8 cellular contexts compared by ENCODE assay signal in the genomic region with DNA sequence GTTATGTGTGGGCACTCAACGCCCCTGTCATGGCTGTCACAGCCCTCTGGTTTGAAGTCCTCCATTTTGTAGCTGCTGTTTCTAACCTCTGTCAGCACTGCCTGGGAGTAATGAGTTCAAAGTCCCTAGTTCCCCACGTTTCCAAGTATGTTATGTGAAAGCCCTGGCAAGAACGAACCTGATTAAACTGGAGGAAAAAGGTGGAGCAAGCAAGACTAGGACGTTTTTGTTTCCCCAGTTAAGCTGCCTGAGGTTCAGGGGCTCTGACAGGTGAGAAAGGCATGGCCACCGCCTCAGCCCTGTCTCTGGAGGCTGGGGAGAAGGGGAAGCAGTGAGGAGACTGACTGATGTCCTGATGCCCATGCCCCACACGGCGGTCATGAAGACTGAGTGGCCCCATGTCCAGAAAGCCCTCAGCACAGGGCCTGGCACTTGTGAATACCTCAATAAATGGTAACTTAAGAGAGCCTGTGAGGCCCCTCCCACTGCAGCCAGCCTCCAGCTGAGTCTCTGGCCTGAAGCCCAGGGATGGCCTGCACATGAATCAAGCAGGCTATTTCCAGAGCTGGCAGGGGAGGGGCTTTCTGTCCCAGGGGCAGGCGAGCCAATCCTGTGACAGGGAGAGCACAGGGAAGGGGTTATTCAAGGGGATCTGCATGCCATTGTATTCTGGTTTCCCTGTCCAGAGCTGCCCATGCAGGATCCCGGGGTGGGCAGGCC.
A peak's percentile ranks its signal among the peaks of the same experiment; 100 is the strongest.
DNase-seq lines count a peak whose midpoint lies in the region; ATAC-seq and TF ChIP-seq lines count a peak whose summit lies in the region.

No MANE protein-coding gene starts in this region.

- H3K9me3 Mint-ChIP-seq in activated T-cell treated with anti-CD3 and anti-CD28 coated beads, Interleukin-2, amount 50 U/mL, for 24 hours: no peaks in the 10 kb centered on the region

- no peak overlapping the region for H3K27ac Mint-ChIP-seq in activated T-cell treated with anti-CD3 and anti-CD28 coated beads, Interleukin-2, amount 50 U/mL, for 24 hours

- ATAC-seq in left cardiac atrium: peak; percentile 77 to 91
- no peak for ATAC-seq in HG02884 (IDR thresholded peaks at IDR 0.05; ENCODE audit: unreplicated experiment)

- TF ChIP-seq CTCF in AG09319 (IDR thresholded peaks at IDR 0.05; ENCODE audit: low read depth, low read length): no peak

- intact Hi-C loops in left cardiac atrium (cut with DNase I): loop anchor here in 1 of 2 donors (2.0 to 10.0 kb wide), 2 partner anchors 66 to 110 kb away; a partner anchor contains a TSS

- no peaks in the 10 kb centered on the region for H3K27me3 Mint-ChIP-seq in activated T-cell treated with anti-CD3 and anti-CD28 coated beads, Interleukin-2, amount 50 U/mL, for 24 hours

- peaks cover 18% of the 10 kb centered on the region for H3K4me1 Mint-ChIP-seq in activated T-cell treated with anti-CD3 and anti-CD28 coated beads, Interleukin-2, amount 50 U/mL, for 24 hours (ENCODE audit: low read depth)

- peaks cover 27% of the 10 kb centered on the region for H3K36me3 Mint-ChIP-seq in activated T-cell treated with anti-CD3 and anti-CD28 coated beads, Interleukin-2, amount 50 U/mL, for 24 hours (ENCODE audit: low read depth)

- peak; percentile 65 for DNase-seq in AG09319 (ENCODE audit: extremely low read depth, low read depth)
- DNase-seq in NCI-H1092 (lab: John Stamatoyannopoulos, UW): peak; percentile 75
- peak in 53 of 56 donors; percentile 51 to 96 (median 86) for DNase-seq in amygdala (lab: John Stamatoyannopoulos, UW)
- DNase-seq in left cardiac atrium: peak; percentile 92
- DNase-seq in pulmonary artery endothelial cell (ENCODE audit: low read depth, low spot score): peak; percentile 74
- no peak for DNase-seq in T-helper 1 cell
- DNase-seq in activated T-cell treated with anti-CD3 and anti-CD28 coated beads, Interleukin-2, amount 50 U/mL, for 24 hours: no peak

- H3K4me3 Mint-ChIP-seq in activated T-cell treated with anti-CD3 and anti-CD28 coated beads, Interleukin-2, amount 50 U/mL, for 24 hours: no peak overlapping the region

Comparison
In these comparisons a context has a peak if more than half of its experiments do, and no peak if none do; other contexts are left out.
1. DNase-seq: peak in AG09319 (single experiment), NCI-H1092 (single experiment), amygdala (53 of 56), left cardiac atrium (single experiment) and pulmonary artery endothelial cell (single experiment); none in T-helper 1 cell (0 of 5) and activated T-cell treated with anti-CD3 and anti-CD28 coated beads, Interleukin-2, amount 50 U/mL, for 24 hours (single experiment).